ENCODE assay signal across 8 cellular contexts in the genomic region with DNA sequence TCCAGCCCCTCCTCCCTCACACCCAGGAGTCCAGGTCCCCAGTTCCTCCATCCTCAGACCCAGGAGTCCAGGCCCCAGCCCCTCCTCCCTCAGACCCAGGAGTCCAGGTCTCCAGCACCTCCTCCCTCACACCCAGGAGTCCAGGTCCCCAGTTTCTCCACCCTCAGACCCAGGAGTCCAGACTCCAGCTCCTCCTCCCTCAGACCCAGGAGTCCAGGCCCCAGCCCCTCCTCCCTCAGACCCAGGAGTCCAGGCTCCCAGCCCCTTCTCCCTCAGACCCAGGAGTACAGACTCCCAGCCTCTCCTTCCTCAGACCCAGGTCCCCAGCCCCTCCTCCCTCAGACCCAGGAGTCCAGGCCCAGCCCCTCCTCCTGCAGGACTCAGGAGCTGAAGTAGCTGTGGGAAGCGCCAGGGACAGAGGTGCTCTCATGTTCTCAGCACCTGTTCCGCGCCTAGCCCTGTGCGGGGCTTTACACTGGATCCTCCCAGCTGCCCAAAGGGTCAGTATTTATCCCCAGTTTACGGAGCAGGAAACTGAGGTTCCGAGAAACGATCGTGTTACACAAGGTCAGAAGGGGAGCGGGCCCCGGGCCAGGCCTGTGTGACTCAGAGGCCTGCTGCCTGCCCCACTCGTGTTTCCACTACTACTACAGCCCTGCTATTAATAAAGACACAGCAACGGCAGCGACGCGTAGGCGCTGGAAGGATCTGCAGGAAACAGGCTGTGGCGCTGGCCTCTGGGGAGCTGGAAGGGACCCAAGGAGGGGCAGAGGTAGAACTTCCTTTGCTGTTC. TPM values are rescaled to one million over a fixed set of nuclear protein-coding genes. Genes with fewer than 3 reads are reported as not detected.
DNase-seq lines count a peak whose midpoint lies in the region; ATAC-seq, FAIRE-seq and TF ChIP-seq lines count a peak whose summit lies in the region.

No MANE protein-coding gene starts in this region.

- POLR2A ChIA-PET in K562 (lab: Yijun Ruan, JAX), result interaction anchor here (0.6 to 1.3 kb wide), 4 partner anchors 11 to 231 kb away, joined by 3 to 4 read pairs (median 3); no protein-coding TSS in a partner anchor

- H3K79me2 ChIP-seq in K562 (ENCODE audit: control insufficient read depth, insufficient read depth, low read length), result no peaks in the 10 kb centered on the region

- TF ChIP-seq CTCF in K562 (IDR thresholded peaks at IDR 0.05 in 2 of 3, conservative IDR thresholded peaks at IDR 0.05 in 1 of 3; ENCODE audit: insufficient read depth in 2 of 3, low read depth in 1 of 3, low read length in 3 of 3), result no peak
- TF ChIP-seq CTCF in tibial nerve (IDR thresholded peaks at IDR 0.05), result no peak

- DNase-seq in HPDE6-E6E7 (ENCODE audit: extremely low spot score) (peak; percentile 38), K562 (ENCODE audit: extremely low read depth in 1 of 4, low spot score in 3 of 4) (peak; percentile 60 to 80 (median 63)), left kidney (ENCODE audit: low read depth, low spot score) (peak; percentile 48), tibial nerve (ENCODE audit: low spot score in 2 of 2) (peak; percentile 30 to 48), hippocampal formation (lab: John Stamatoyannopoulos, UW) (no peak), NCI-H510A (lab: John Stamatoyannopoulos, UW) (no peak), retina (no peak)

- CTCF ChIA-PET in K562 (lab: Yijun Ruan, JAX; ENCODE audit: low intra/inter-chr PET ratio), result interaction anchor here (0.6 kb wide), 1 partner anchor 181 kb away, joined by 3 read pairs; no protein-coding TSS in a partner anchor

- peak overlapping the region; percentile 27 for H3K4me2 ChIP-seq in K562 (ENCODE audit: insufficient read depth, low read length)

- H3K4me3 ChIP-seq in K562 (no peak overlapping the region), tibial nerve (no peak overlapping the region)

- intact Hi-C loops in K562 (cut with micrococcal nuclease), result no loop called here

- ATAC-seq in K562 (peak; percentile 63), HG03135 (IDR thresholded peaks at IDR 0.05; ENCODE audit: unreplicated experiment) (no peak)

- peak overlapping the region; percentile 83 for H2AFZ ChIP-seq in K562 (ENCODE audit: low read depth, low read length)

- TF ChIP-seq RAD21 in K562 (CRISPR knock-in tag; conservative IDR thresholded peaks at IDR 0.05 in 1 of 2, IDR thresholded peaks at IDR 0.05 in 1 of 2), result no peak

- 33% methylated on average over 10 of the region's 17 CpGs for WGBS in K562 (ENCODE audit: insufficient coverage, low coverage, missing lambda C conversion rate)
- WGBS in tibial nerve, 2 donors, result 45 to 47% methylated on average over 14 to 16 of the region's 17 CpGs

- H3K4me1 ChIP-seq in K562 (replicated peaks in 1 of 2; ENCODE audit: control insufficient read depth in 2 of 2, insufficient read depth in 2 of 2, low read length in 2 of 2), result peaks cover 44 to 51% of the 10 kb centered on the region in 2 experiments
- H3K4me1 ChIP-seq in tibial nerve, result peaks cover 0 to 21% (median under 1%) of the 10 kb centered on the region in 4 donors

- TF ChIP-seq EP300 in K562 (IDR thresholded peaks at IDR 0.05; ENCODE audit: low read length) (peak; percentile 23; the same call in 1 of the 2 replicates), tibial nerve (IDR thresholded peaks at IDR 0.05) (peak in 1 of 2 donors; percentile 64)

- peak overlapping the region; percentile 32 to 87; a peak in 3 of 4 replicates for H3K9ac ChIP-seq in K562 (ENCODE audit: insufficient read depth in 1 of 2, low read depth in 2 of 2, low read length in 2 of 2)

- H3K9me3 ChIP-seq in K562 (replicated peaks; ENCODE audit: control insufficient read depth, insufficient read depth, low read depth, low read length), result no peaks in the 10 kb centered on the region
- H3K9me3 ChIP-seq in tibial nerve, result no peaks in the 10 kb centered on the region

- H3K9me1 ChIP-seq in K562 (ENCODE audit: control insufficient read depth, insufficient read depth, low read length), result peaks cover 4% of the 10 kb centered on the region

- in situ Hi-C loops in K562 (cut with MboI), result no loop called here

- H3K27ac ChIP-seq in K562 (ENCODE audit: extremely low read depth, low read depth, low read length), result peak overlapping the region; percentile 56; the same call in 2 of the 3 replicates
- H3K27ac ChIP-seq in tibial nerve, result peak overlapping the region in 2 of 4 donors; percentile 37 to 59

- no peaks in the 10 kb centered on the region for H4K20me1 ChIP-seq in K562 (replicated peaks; ENCODE audit: control insufficient read depth, insufficient read depth, low read length)

- peak; percentile 76 for FAIRE-seq in K562 (lab: Jason Lieb, UNC)

- BruUV-seq in K562 (replicated peaks; lab: Mats Ljungman, UMichigan), result no TSS peak

- TF ChIP-seq POLR2A in K562 (conservative IDR thresholded peaks at IDR 0.05), result no peak
- no peak for TF ChIP-seq POLR2A in tibial nerve (IDR thresholded peaks at IDR 0.05)

- H3K27me3 ChIP-seq in K562 (ENCODE audit: control insufficient read depth in 2 of 2, insufficient read depth in 2 of 2, low read length in 2 of 2), result no peaks in the 10 kb centered on the region
- H3K27me3 ChIP-seq in tibial nerve, result peaks cover 0 to 47% of the 10 kb centered on the region in 2 donors

- H3K36me3 ChIP-seq in K562 (ENCODE audit: control insufficient read depth, insufficient read depth, low read length) (no peaks in the 10 kb centered on the region), tibial nerve (no peaks in the 10 kb centered on the region)

RNA-seq across cellular contexts. Expression of a gene that starts 1.7 kb away (rescaled TPM):
- 1.1 TPM in 1 of 2 replicates, not detected in the other for total RNA-seq in K562 (2011; cell fraction: chromatin; rRNA removed; ENCODE audit: low replicate concordance)
- 0.50 TPM in 1 of 2 replicates, not detected in the other for total RNA-seq in K562 (2011; cell fraction: nucleolus; rRNA removed)
- 0.44 TPM in 1 of 2 replicates, not detected in the other for total RNA-seq in K562 (2011; cell fraction: nucleoplasm; rRNA removed)
- not detected in 2 replicates for total RNA-seq in K562 (2014; rRNA removed)
- not detected in 2 replicates for total RNA-seq in K562 (2014; rRNA removed; fragmentation: Illumina TruSeq; extraction: Trizol)
- total RNA-seq in K562 (2015; rRNA removed; fragmentation: Illumina TruSeq; extraction: Trizol), result not detected in 2 replicates
- total RNA-seq in K562 (2021), result 0.13 TPM in 1 of 2 replicates, not detected in the other
- 0.20 and 0.43 TPM in 2 replicates for polyA plus RNA-seq in K562 (2011; rRNA removed)
- polyA plus RNA-seq in K562 (2011; cell fraction: cytosol; rRNA removed), result 0.19 and 3.0 TPM in 2 replicates
- 2.0 TPM in 1 of 2 replicates, not detected in the other for polyA plus RNA-seq in K562 (2011; cell fraction: nucleus; rRNA removed)
- polyA plus RNA-seq in K562 (2012), result 0.23 and 0.43 TPM in 2 replicates
- polyA plus RNA-seq in K562 (2014; fragmentation: Illumina TruSeq; extraction: Trizol), result 0.12 TPM in 1 of 2 replicates, not detected in the other
- not detected for polyA plus RNA-seq in K562 (2014; fragmentation: Nextera tagmentation; extraction: Ambion mirVana)
- 0.11 TPM in 1 of 2 replicates, not detected in the other for polyA plus RNA-seq in K562 (2014; rRNA removed)
- 0.14 TPM in 1 of 2 replicates, not detected in the other for polyA minus RNA-seq in K562 (2011; rRNA and poly(A)+ RNA removed)
- 1.7 TPM in 1 of 2 replicates, not detected in the other for polyA minus RNA-seq in K562 (2011; cell fraction: cytosol; rRNA and poly(A)+ RNA removed)
- 1.2 TPM in 1 of 2 replicates, not detected in the other for polyA minus RNA-seq in K562 (2011; cell fraction: nucleus; rRNA and poly(A)+ RNA removed)
- under 1 TPM in 1 of 4 donors, not detected in 3; 0.59 TPM for total RNA-seq in tibial nerve

RNA-seq across cellular contexts. Expression of a gene that starts 10.1 kb away (rescaled TPM):
- total RNA-seq in K562 (2011; cell fraction: chromatin; rRNA removed; ENCODE audit: low replicate concordance), result not detected in 2 replicates
- not detected in 2 replicates for total RNA-seq in K562 (2011; cell fraction: nucleolus; rRNA removed)
- not detected in 2 replicates for total RNA-seq in K562 (2011; cell fraction: nucleoplasm; rRNA removed)
- not detected in 2 replicates for total RNA-seq in K562 (2014; rRNA removed)
- not detected in 2 replicates for total RNA-seq in K562 (2014; rRNA removed; fragmentation: Illumina TruSeq; extraction: Trizol)
- not detected in 2 replicates for total RNA-seq in K562 (2015; rRNA removed; fragmentation: Illumina TruSeq; extraction: Trizol)
- not detected in 2 replicates for total RNA-seq in K562 (2021)
- polyA plus RNA-seq in K562 (2011; rRNA removed), result not detected in 2 replicates
- polyA plus RNA-seq in K562 (2011; cell fraction: cytosol; rRNA removed), result 0.09 TPM in 1 of 2 replicates, not detected in the other
- 0.17 TPM in 1 of 2 replicates, not detected in the other for polyA plus RNA-seq in K562 (2011; cell fraction: nucleus; rRNA removed)
- polyA plus RNA-seq in K562 (2012), result not detected in 2 replicates
- not detected in 2 replicates for polyA plus RNA-seq in K562 (2014; fragmentation: Illumina TruSeq; extraction: Trizol)
- not detected for polyA plus RNA-seq in K562 (2014; fragmentation: Nextera tagmentation; extraction: Ambion mirVana)
- not detected in 2 replicates for polyA plus RNA-seq in K562 (2014; rRNA removed)
- not detected in 2 replicates for polyA minus RNA-seq in K562 (2011; rRNA and poly(A)+ RNA removed)
- polyA minus RNA-seq in K562 (2011; cell fraction: cytosol; rRNA and poly(A)+ RNA removed), result not detected in 2 replicates
- not detected in 2 replicates for polyA minus RNA-seq in K562 (2011; cell fraction: nucleus; rRNA and poly(A)+ RNA removed)
- total RNA-seq in tibial nerve, result not detected

RNA-seq across cellular contexts. Expression of a gene that starts 33.6 kb away (rescaled TPM):
- total RNA-seq in K562 (2011; cell fraction: chromatin; rRNA removed; ENCODE audit: low replicate concordance), result 39.4 and 55.2 TPM in 2 replicates
- 10.7 TPM in 2 replicates for total RNA-seq in K562 (2011; cell fraction: nucleolus; rRNA removed)
- total RNA-seq in K562 (2011; cell fraction: nucleoplasm; rRNA removed), result 25.4 and 86.3 TPM in 2 replicates
- total RNA-seq in K562 (2014; rRNA removed) (3.8 and 5.9 TPM in 2 replicates), K562 (2014; rRNA removed; fragmentation: Illumina TruSeq; extraction: Trizol) (1.0 and 1.3 TPM in 2 replicates), K562 (2015; rRNA removed; fragmentation: Illumina TruSeq; extraction: Trizol) (1.2 and 1.3 TPM in 2 replicates), K562 (2021) (15.0 and 15.9 TPM in 2 replicates), tibial nerve (1 to 10 TPM; 2.0 to 5.3 (median 4.2) TPM)
- polyA plus RNA-seq in K562 (2011; rRNA removed) (1.6 and 3.3 TPM in 2 replicates), K562 (2014; fragmentation: Illumina TruSeq; extraction: Trizol) (3.3 and 3.9 TPM in 2 replicates), K562 (2014; fragmentation: Nextera tagmentation; extraction: Ambion mirVana) (under 1 TPM; 0.06 to 0.08 TPM), K562 (2014; rRNA removed) (3.4 and 4.9 TPM in 2 replicates)
- polyA plus RNA-seq in K562 (2011; cell fraction: cytosol; rRNA removed), result 3.0 and 6.5 TPM in 2 replicates
- 17.0 and 20.1 TPM in 2 replicates for polyA plus RNA-seq in K562 (2011; cell fraction: nucleus; rRNA removed)
- 6.7 and 9.7 TPM in 2 replicates for polyA plus RNA-seq in K562 (2012)
- 3.0 and 4.6 TPM in 2 replicates for polyA minus RNA-seq in K562 (2011; rRNA and poly(A)+ RNA removed)
- 5.6 and 7.0 TPM in 2 replicates for polyA minus RNA-seq in K562 (2011; cell fraction: cytosol; rRNA and poly(A)+ RNA removed)
- 4.6 and 5.4 TPM in 2 replicates for polyA minus RNA-seq in K562 (2011; cell fraction: nucleus; rRNA and poly(A)+ RNA removed)

RNA-seq across cellular contexts. Expression of a gene that starts 52.3 kb away (rescaled TPM):
- 4.3 and 8.7 TPM in 2 replicates for total RNA-seq in K562 (2011; cell fraction: chromatin; rRNA removed; ENCODE audit: low replicate concordance)
- 5.7 and 6.8 TPM in 2 replicates for total RNA-seq in K562 (2011; cell fraction: nucleolus; rRNA removed)
- 6.9 and 7.8 TPM in 2 replicates for total RNA-seq in K562 (2011; cell fraction: nucleoplasm; rRNA removed)
- total RNA-seq in K562 (2014; rRNA removed), result 5.9 and 7.3 TPM in 2 replicates
- 2.3 and 3.2 TPM in 2 replicates for total RNA-seq in K562 (2014; rRNA removed; fragmentation: Illumina TruSeq; extraction: Trizol)
- total RNA-seq in K562 (2015; rRNA removed; fragmentation: Illumina TruSeq; extraction: Trizol), result 4.7 and 5.5 TPM in 2 replicates
- total RNA-seq in K562 (2021), result 14.4 and 17.5 TPM in 2 replicates
- 3.8 and 4.7 TPM in 2 replicates for polyA plus RNA-seq in K562 (2011; rRNA removed)
- 3.5 and 7.4 TPM in 2 replicates for polyA plus RNA-seq in K562 (2011; cell fraction: cytosol; rRNA removed)
- polyA plus RNA-seq in K562 (2011; cell fraction: nucleus; rRNA removed), result 7.6 and 10.7 TPM in 2 replicates
- polyA plus RNA-seq in K562 (2012), result 10.6 and 12.2 TPM in 2 replicates
- 8.7 TPM in 2 replicates for polyA plus RNA-seq in K562 (2014; fragmentation: Illumina TruSeq; extraction: Trizol)
- under 1 TPM; 0.79 to 0.81 TPM for polyA plus RNA-seq in K562 (2014; fragmentation: Nextera tagmentation; extraction: Ambion mirVana)
- polyA plus RNA-seq in K562 (2014; rRNA removed), result 5.7 and 5.8 TPM in 2 replicates
- 2.1 and 3.1 TPM in 2 replicates for polyA minus RNA-seq in K562 (2011; rRNA and poly(A)+ RNA removed)
- polyA minus RNA-seq in K562 (2011; cell fraction: cytosol; rRNA and poly(A)+ RNA removed), result 5.5 and 6.6 TPM in 2 replicates
- 2.8 and 3.4 TPM in 2 replicates for polyA minus RNA-seq in K562 (2011; cell fraction: nucleus; rRNA and poly(A)+ RNA removed)
- 10 to 100 TPM in 1 of 4 donors, 1 to 10 TPM in 3; 4.8 to 11.7 (median 7.9) TPM for total RNA-seq in tibial nerve

RNA-seq across cellular contexts. Expression of a gene that starts 53.1 kb away (rescaled TPM):
- total RNA-seq in K562 (2011; cell fraction: chromatin; rRNA removed; ENCODE audit: low replicate concordance), result 3.2 and 12.0 TPM in 2 replicates
- 12.4 and 13.0 TPM in 2 replicates for total RNA-seq in K562 (2011; cell fraction: nucleolus; rRNA removed)
- 7.3 and 7.5 TPM in 2 replicates for total RNA-seq in K562 (2011; cell fraction: nucleoplasm; rRNA removed)
- 14.7 and 23.6 TPM in 2 replicates for total RNA-seq in K562 (2014; rRNA removed)
- total RNA-seq in K562 (2014; rRNA removed; fragmentation: Illumina TruSeq; extraction: Trizol), result 0.55 and 1.2 TPM in 2 replicates
- total RNA-seq in K562 (2015; rRNA removed; fragmentation: Illumina TruSeq; extraction: Trizol), result 5.6 and 6.4 TPM in 2 replicates
- total RNA-seq in K562 (2021), result 15.6 and 16.7 TPM in 2 replicates
- 2.9 and 3.7 TPM in 2 replicates for polyA plus RNA-seq in K562 (2011; rRNA removed)
- 6.8 and 21.8 TPM in 2 replicates for polyA plus RNA-seq in K562 (2011; cell fraction: cytosol; rRNA removed)
- polyA plus RNA-seq in K562 (2011; cell fraction: nucleus; rRNA removed), result 9.0 and 14.1 TPM in 2 replicates
- polyA plus RNA-seq in K562 (2012), result 7.6 and 20.4 TPM in 2 replicates
- 1.4 and 5.4 TPM in 2 replicates for polyA plus RNA-seq in K562 (2014; fragmentation: Illumina TruSeq; extraction: Trizol)
- polyA plus RNA-seq in K562 (2014; fragmentation: Nextera tagmentation; extraction: Ambion mirVana), result under 1 TPM; 0.08 to 0.10 TPM
- polyA plus RNA-seq in K562 (2014; rRNA removed), result 13.1 and 14.4 TPM in 2 replicates
- 0.30 and 0.67 TPM in 2 replicates for polyA minus RNA-seq in K562 (2011; rRNA and poly(A)+ RNA removed)
- 5.1 and 7.1 TPM in 2 replicates for polyA minus RNA-seq in K562 (2011; cell fraction: cytosol; rRNA and poly(A)+ RNA removed)
- 5.9 and 6.3 TPM in 2 replicates for polyA minus RNA-seq in K562 (2011; cell fraction: nucleus; rRNA and poly(A)+ RNA removed)
- total RNA-seq in tibial nerve, result 10 to 100 TPM; 23.1 to 35.0 (median 27.0) TPM

Comparison
In these comparisons a context has a peak if more than half of its experiments do, and no peak if none do; other contexts are left out.
1. DNase-seq: peak in HPDE6-E6E7 (single experiment), K562 (4 of 4), left kidney (single experiment) and tibial nerve (2 of 2); none in hippocampal formation (0 of 2), NCI-H510A (single experiment) and retina (single experiment).